21 cellular contexts compared by ENCODE assay signal in genomic region chr22:48147831-48148230, GRCh38.
"Had no signal": no experiment of that assay in that cellular context is flagged by ENCODE, and none has a peak within 500 bp of the region (broad histone marks: within the 10 kb centered on the region; RNA-seq: fewer than 3 reads in every experiment).

No MANE protein-coding gene starts in this region.

- H3K9me3 ChIP-seq: MG63, SJSA1 had no signal

- H3K4me3 ChIP-seq: MG63, SJSA1, SK-N-MC had no signal

- H3K27me3 ChIP-seq: MG63 had no signal

- H3K27ac ChIP-seq: SJSA1, SK-N-MC had no signal

- H3K4me1 ChIP-seq: SJSA1 had no signal

- H3K36me3 ChIP-seq: MG63, SJSA1 had no signal

- DNase-seq: KBM-7, MG63, NCI-H1092, NCI-H1105 treated with DMSO at 0.1 percent for 48 hours, NCI-H1417 treated with DMSO at 0.1 percent for 48 hours, NCI-H146, NCI-H1694 treated with DMSO at 0.1 percent for 48 hours, NCI-H1930, NCI-H2081, NCI-H2107, NCI-H2227 treated with DMSO at 0.1 percent for 48 hours, NCI-H446, NCI-H510A, NCI-H524 treated with DMSO at 0.1 percent for 48 hours, NCI-H69, NCI-H774, Right ventricle myocardium superior, RPMI8226, SIG-M5 had no signal
